Comparison of ENCODE assay signal across 16 cellular contexts in genomic region chr9:133107245-133107722, GRCh38.
"Had no signal": no experiment of that assay in that cellular context is flagged by ENCODE, and none has a peak within 500 bp of the region (broad histone marks: within the 10 kb centered on the region; RNA-seq: fewer than 3 reads in every experiment).

No MANE protein-coding gene starts in this region.

- H3K27me3 Mint-ChIP-seq: activated CD4-positive, alpha-beta T cell treated with anti-CD3 and anti-CD28 coated beads for 36 hours; activated T-helper 17 cell treated with anti-CD3 and anti-CD28 coated beads, Interleukin-2, amount 50 U/mL, for 72 hours; brain; stimulated activated naive CD8-positive, alpha-beta T cell treated with anti-CD3 and anti-CD28 coated beads, Interleukin-15, Interleukin-2, amounts not matched to agents 100 ng/mL and 50 ng/mL, for 24 hours; T-cell had no signal

- H3K27ac ChIP-seq: esophagus squamous epithelium, heart left ventricle, prostate gland, thoracic aorta, WERI-Rb-1 had no signal

- H3K9me3 ChIP-seq: esophagus squamous epithelium, heart left ventricle, prostate gland, thoracic aorta had no signal

- H3K4me3 ChIP-seq: esophagus squamous epithelium, heart left ventricle, prostate gland, thoracic aorta had no signal

- DNase-seq: activated CD4-positive, alpha-beta T cell treated with anti-CD3 and anti-CD28 coated beads for 36 hours; activated CD8-positive, alpha-beta T cell treated with anti-CD3 and anti-CD28 coated beads, Interleukin-2, amount 10 ng/mL, durations not matched to agents 7 days and 5 days; activated naive CD4-positive, alpha-beta T cell treated with anti-CD3 and anti-CD28 coated beads, Interleukin-2, amount 50 U/mL, for 16 hours; esophagus squamous epithelium; foreskin fibroblast; islet precursor cell; stimulated activated CD4-positive, alpha-beta T cell treated with anti-CD3 and anti-CD28 coated beads, Interleukin-4, amount 100 ng/mL, for 1 hour; WERI-Rb-1 had no signal

- H3K27me3 ChIP-seq: esophagus squamous epithelium, heart left ventricle had no signal

- H3K4me1 ChIP-seq: prostate gland had no signal

- H3K27ac Mint-ChIP-seq: activated CD4-positive, alpha-beta T cell treated with anti-CD3 and anti-CD28 coated beads for 36 hours; mesothelial cell of epicardium; stimulated activated naive CD8-positive, alpha-beta T cell treated with anti-CD3 and anti-CD28 coated beads, Interleukin-15, Interleukin-2, amounts not matched to agents 100 ng/mL and 50 ng/mL, for 24 hours; T-cell had no signal

- H3K4me1 Mint-ChIP-seq: activated T-helper 17 cell treated with anti-CD3 and anti-CD28 coated beads, Interleukin-2, amount 50 U/mL, for 72 hours; brain; mesothelial cell of epicardium had no signal

- H3K4me3 Mint-ChIP-seq: activated CD4-positive, alpha-beta T cell treated with anti-CD3 and anti-CD28 coated beads for 36 hours; activated CD8-positive, alpha-beta T cell treated with anti-CD3 and anti-CD28 coated beads, Interleukin-2, amount 10 ng/mL, durations not matched to agents 7 days and 5 days; activated T-helper 17 cell treated with anti-CD3 and anti-CD28 coated beads, Interleukin-2, amount 50 U/mL, for 72 hours; brain; mesothelial cell of epicardium; stimulated activated naive CD8-positive, alpha-beta T cell treated with anti-CD3 and anti-CD28 coated beads, Interleukin-15, Interleukin-2, amounts not matched to agents 100 ng/mL and 50 ng/mL, for 24 hours; T-cell had no signal

- ATAC-seq: activated CD4-positive, alpha-beta T cell treated with anti-CD3 and anti-CD28 coated beads for 36 hours; activated CD8-positive, alpha-beta T cell treated with anti-CD3 and anti-CD28 coated beads, Interleukin-2, amount 10 ng/mL, durations not matched to agents 7 days and 5 days; activated T-helper 17 cell treated with anti-CD3 and anti-CD28 coated beads, Interleukin-2, amount 50 U/mL, for 72 hours; heart left ventricle; T-cell had no signal
